Comparison of ENCODE assay signal across 8 cellular contexts in the genomic region with DNA sequence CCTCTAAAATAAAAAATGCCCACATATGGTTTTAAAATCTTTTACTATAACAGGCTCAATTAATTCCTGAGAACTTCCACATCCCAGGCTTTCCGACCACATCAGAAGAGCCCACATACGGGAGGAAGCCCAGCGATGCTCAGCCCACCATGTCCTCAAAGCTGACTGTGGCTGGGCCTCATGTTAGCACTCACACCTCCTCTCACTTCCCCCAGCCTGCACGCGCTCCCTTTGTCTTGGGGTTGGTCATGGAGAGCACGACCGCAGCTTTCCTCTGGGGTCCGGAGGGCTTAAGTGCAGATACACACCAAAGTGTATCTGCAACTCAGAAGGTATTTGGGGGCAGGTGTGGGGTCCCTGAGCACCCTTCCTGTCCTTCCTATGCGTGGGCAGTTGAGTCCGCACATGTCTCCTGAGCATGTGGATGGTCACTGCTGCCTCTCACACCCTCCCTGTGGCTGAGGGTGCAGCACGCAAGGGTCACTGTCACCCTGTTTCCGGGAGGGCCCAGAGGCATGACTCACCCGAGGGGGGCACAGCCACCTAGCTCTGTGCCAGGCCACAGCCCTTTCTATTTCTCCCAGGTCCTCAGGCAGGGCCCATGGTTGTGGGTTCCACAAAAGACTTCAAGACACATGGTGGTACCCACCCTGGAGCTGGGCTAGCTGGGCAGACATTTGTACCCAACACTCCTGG. TPM values are rescaled to one million over a fixed set of nuclear protein-coding genes. Genes with fewer than 3 reads are reported as not detected.
A peak's percentile ranks its signal among the peaks of the same experiment; 100 is the strongest.
DNase-seq lines count a peak whose midpoint lies in the region; ATAC-seq and TF ChIP-seq lines count a peak whose summit lies in the region.

No MANE protein-coding gene starts in this region.

- peak overlapping the region; percentile 83 for H3K27ac ChIP-seq in left ventricle myocardium inferior (replicated peaks)

- no peak overlapping the region for H3K4me3 ChIP-seq in left ventricle myocardium inferior

- intact Hi-C loops in left ventricle myocardium inferior (cut with micrococcal nuclease), result no loop called here

- H3K9me3 Mint-ChIP-seq in HFFc6, result no peaks in the 10 kb centered on the region
- no peaks in the 10 kb centered on the region for H3K9me3 Mint-ChIP-seq in T-helper 1 cell treated with Interleukin-12 subunit alpha and Interleukin-12 subunit beta and Interleukin-4 antibody, amounts not matched to agents 30 μg/mL and 1 μg/mL, for 36 hours
- no peaks in the 10 kb centered on the region for H3K9me3 Mint-ChIP-seq in stimulated activated naive CD8-positive, alpha-beta T cell treated with anti-CD3 and anti-CD28 coated beads, Interleukin-15, amount 100 ng/mL, for 72 hours

- H3K4me1 Mint-ChIP-seq in HFFc6 (ENCODE audit: low read depth), result peaks cover 87% of the 10 kb centered on the region
- H3K4me1 Mint-ChIP-seq in T-helper 1 cell treated with Interleukin-12 subunit alpha and Interleukin-12 subunit beta and Interleukin-4 antibody, amounts not matched to agents 30 μg/mL and 1 μg/mL, for 36 hours (ENCODE audit: low read depth), result peaks cover 75% of the 10 kb centered on the region
- H3K4me1 Mint-ChIP-seq in stimulated activated naive CD8-positive, alpha-beta T cell treated with anti-CD3 and anti-CD28 coated beads, Interleukin-15, amount 100 ng/mL, for 72 hours, result peaks cover 100% of the 10 kb centered on the region

- H3K27me3 Mint-ChIP-seq in HFFc6 (ENCODE audit: insufficient read depth), result peaks cover 32% of the 10 kb centered on the region
- H3K27me3 Mint-ChIP-seq in T-helper 1 cell treated with Interleukin-12 subunit alpha and Interleukin-12 subunit beta and Interleukin-4 antibody, amounts not matched to agents 30 μg/mL and 1 μg/mL, for 36 hours (ENCODE audit: low read depth), result no peaks in the 10 kb centered on the region
- no peaks in the 10 kb centered on the region for H3K27me3 Mint-ChIP-seq in stimulated activated naive CD8-positive, alpha-beta T cell treated with anti-CD3 and anti-CD28 coated beads, Interleukin-15, amount 100 ng/mL, for 72 hours

- H3K4me3 Mint-ChIP-seq in HFFc6, result peak overlapping the region; percentile 69
- peak overlapping the region; percentile 7 for H3K4me3 Mint-ChIP-seq in T-helper 1 cell treated with Interleukin-12 subunit alpha and Interleukin-12 subunit beta and Interleukin-4 antibody, amounts not matched to agents 30 μg/mL and 1 μg/mL, for 36 hours
- peak overlapping the region; percentile 63 to 64 for H3K4me3 Mint-ChIP-seq in stimulated activated naive CD8-positive, alpha-beta T cell treated with anti-CD3 and anti-CD28 coated beads, Interleukin-15, amount 100 ng/mL, for 72 hours

- H3K27me3 ChIP-seq in left ventricle myocardium inferior (ENCODE audit: low read depth), result no peaks in the 10 kb centered on the region

- TF ChIP-seq CTCF in HFFc6 (IDR thresholded peaks at IDR 0.05), result no peak
- TF ChIP-seq CTCF in left ventricle myocardium inferior (IDR thresholded peaks at IDR 0.05; ENCODE audit: borderline replicate concordance), result no peak

- peaks cover 95% of the 10 kb centered on the region for H3K4me1 ChIP-seq in left ventricle myocardium inferior

- H3K27ac Mint-ChIP-seq in HFFc6, result peak overlapping the region; percentile 98
- peak overlapping the region; percentile 96 for H3K27ac Mint-ChIP-seq in T-helper 1 cell treated with Interleukin-12 subunit alpha and Interleukin-12 subunit beta and Interleukin-4 antibody, amounts not matched to agents 30 μg/mL and 1 μg/mL, for 36 hours
- H3K27ac Mint-ChIP-seq in stimulated activated naive CD8-positive, alpha-beta T cell treated with anti-CD3 and anti-CD28 coated beads, Interleukin-15, amount 100 ng/mL, for 72 hours, result peak overlapping the region; percentile 46 to 93

- H3K36me3 ChIP-seq in left ventricle myocardium inferior, result peaks cover 64% of the 10 kb centered on the region

- ATAC-seq in stimulated activated naive CD8-positive, alpha-beta T cell treated with anti-CD3 and anti-CD28 coated beads, Interleukin-15, amount 100 ng/mL, for 72 hours, result peak; percentile 41

- H3K36me3 Mint-ChIP-seq in HFFc6 (ENCODE audit: low read depth), result peaks cover 61% of the 10 kb centered on the region
- peaks cover 60% of the 10 kb centered on the region for H3K36me3 Mint-ChIP-seq in T-helper 1 cell treated with Interleukin-12 subunit alpha and Interleukin-12 subunit beta and Interleukin-4 antibody, amounts not matched to agents 30 μg/mL and 1 μg/mL, for 36 hours (ENCODE audit: low read depth)

- no peak for DNase-seq in HFFc6
- no peak for DNase-seq in left ventricle myocardium inferior
- DNase-seq in stimulated activated naive CD8-positive, alpha-beta T cell treated with anti-CD3 and anti-CD28 coated beads, Interleukin-15, amount 100 ng/mL, for 72 hours, result peak in 1 of 2 donors; percentile 52
- no peak for DNase-seq in NCI-H1105 (lab: John Stamatoyannopoulos, UW)
- no peak for DNase-seq in NCI-H345 treated with DMSO at 0.1 percent for 48 hours (lab: John Stamatoyannopoulos, UW; ENCODE audit: unreplicated experiment)
- no peak for DNase-seq in NCI-H1092 treated with DMSO at 0.1 percent for 48 hours (lab: John Stamatoyannopoulos, UW)
- DNase-seq in dermis blood vessel endothelial cell, result no peak

- H3K9me3 ChIP-seq in left ventricle myocardium inferior (replicated peaks), result no peaks in the 10 kb centered on the region

RNA-seq across cellular contexts. Expression of gene WDR1, which starts 21.2 kb away (rescaled TPM):
- total RNA-seq in HFFc6 (2021; fragmentation: NEBNext Ultra II Directional; extraction: Animal tissue kit (Norgen Biotek cat#: 25700)), result 100 to 1,000 TPM; 720 to 838 (median 782) TPM
- 157 TPM for total RNA-seq in left ventricle myocardium inferior
- total RNA-seq in dermis blood vessel endothelial cell, result 344 and 584 TPM in 2 replicates

Comparison
In these comparisons a context has a peak if more than half of its experiments do, and no peak if none do; other contexts are left out.
1. H3K4me3 Mint-ChIP-seq: peak in every context shown above with its lines; median percentile 69 in HFFc6; 64 in stimulated activated naive CD8-positive, alpha-beta T cell treated with anti-CD3 and anti-CD28 coated beads, Interleukin-15, amount 100 ng/mL, for 72 hours; 7 in T-helper 1 cell treated with Interleukin-12 subunit alpha and Interleukin-12 subunit beta and Interleukin-4 antibody, amounts not matched to agents 30 μg/mL and 1 μg/mL, for 36 hours.